32 cellular contexts compared by ENCODE assay signal in the genomic region with DNA sequence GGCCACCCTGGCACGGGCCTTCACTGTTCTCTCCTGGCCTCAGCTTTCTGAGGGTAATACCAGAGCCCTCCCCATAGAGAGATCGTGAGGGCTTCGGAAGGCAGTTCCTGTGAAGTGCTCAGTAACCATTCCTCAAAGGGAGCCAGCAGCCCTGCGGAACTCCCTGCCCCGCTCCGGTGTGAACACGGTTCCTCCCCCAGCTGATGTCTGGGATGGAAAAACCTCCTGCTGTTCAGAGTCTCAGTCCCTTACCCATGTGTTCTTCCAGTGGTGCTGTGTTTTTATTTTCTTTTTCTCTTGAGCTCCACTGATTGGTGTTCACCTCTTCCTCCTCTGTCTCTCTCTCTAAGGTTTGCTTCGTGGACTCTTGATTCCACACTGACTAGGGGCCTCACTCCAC.
"Had no signal": no experiment of that assay in that cellular context is flagged by ENCODE, and none has a peak within 500 bp of the region (broad histone marks: within the 10 kb centered on the region; RNA-seq: fewer than 3 reads in every experiment).

No MANE protein-coding gene starts in this region.

- H3K27me3 ChIP-seq: body of pancreas, breast epithelium, Peyer's patch, SJSA1 had no signal

- H3K4me3 ChIP-seq: body of pancreas, breast epithelium, Peyer's patch, SJSA1 had no signal

- ATAC-seq: activated CD8-positive, alpha-beta T cell treated with anti-CD3 and anti-CD28 coated beads for 36 hours; body of pancreas; PC-3 had no signal

- H3K36me3 ChIP-seq: breast epithelium, Peyer's patch, SJSA1 had no signal

- H3K4me1 Mint-ChIP-seq: activated CD4-positive, alpha-beta T cell treated with anti-CD3 and anti-CD28 coated beads, Interleukin-2, amount 10 ng/mL, durations not matched to agents 24 days and 14 days; activated naive CD4-positive, alpha-beta T cell treated with anti-CD3 and anti-CD28 coated beads, Interleukin-2, amount 50 U/mL, for 24 hours; activated naive CD8-positive, alpha-beta T cell treated with anti-CD3 and anti-CD28 coated beads, Interleukin-2, amount 10 ng/mL, durations not matched to agents 7 days and 5 days had no signal

- DNase-seq: activated CD4-positive, alpha-beta T cell treated with anti-CD3 and anti-CD28 coated beads, Interleukin-2, amount 10 ng/mL, durations not matched to agents 24 days and 14 days; activated CD4-positive, alpha-beta T cell treated with anti-CD3 and anti-CD28 coated beads, Interleukin-2, amount 50 U/mL, for 4 hours; activated CD8-positive, alpha-beta T cell treated with anti-CD3 and anti-CD28 coated beads for 36 hours; activated gamma-delta T cell; activated naive CD4-positive, alpha-beta T cell treated with Interleukin-2 at 50 U/mL for 16 hours; activated naive CD8-positive, alpha-beta T cell treated with anti-CD3 and anti-CD28 coated beads, Interleukin-2, amount 10 ng/mL, durations not matched to agents 7 days and 5 days; activated T-cell treated with anti-CD3 and anti-CD28 coated beads, Interleukin-2, amount 50 U/mL, for 24 hours; body of pancreas; MM.1S; MV-4-11; NCI-H1092; NCI-H1436 treated with DMSO at 0.1 percent for 48 hours; NCI-H1694 treated with DMSO at 0.1 percent for 48 hours; NCI-H2029 treated with DMSO at 0.1 percent for 48 hours; NCI-H2107; NCI-H2171; NCI-H510A; NCI-H526; NCI-H748 treated with DMSO at 0.1 percent for 48 hours; NK-92 treated with Interleukin-12 subunit alpha and Interleukin-12 subunit beta, amount 100 ng/mL, for 24 hours; PC-3; Peyer's patch; RPMI8226; SHP77 treated with DMSO at 0.1 percent for 48 hours; SK-N-SH had no signal

- H3K4me3 Mint-ChIP-seq: activated CD4-positive, alpha-beta T cell treated with anti-CD3 and anti-CD28 coated beads, Interleukin-2, amount 10 ng/mL, durations not matched to agents 24 days and 14 days; activated CD8-positive, alpha-beta T cell treated with anti-CD3 and anti-CD28 coated beads for 36 hours; activated naive CD4-positive, alpha-beta T cell treated with anti-CD3 and anti-CD28 coated beads, Interleukin-2, amount 50 U/mL, for 24 hours; activated naive CD8-positive, alpha-beta T cell treated with anti-CD3 and anti-CD28 coated beads, Interleukin-2, amount 10 ng/mL, durations not matched to agents 7 days and 5 days; activated T-cell treated with anti-CD3 and anti-CD28 coated beads, Interleukin-2, amount 50 U/mL, for 24 hours; T-helper 1 cell treated with Interleukin-12 subunit alpha and Interleukin-12 subunit beta and Interleukin-4 antibody, amounts not matched to agents 30 μg/mL and 1 μg/mL, for 36 hours; T-helper 2 cell treated with Interferon-gamma antibody and Interleukin-4, amounts not matched to agents 5 μg/mL and 100 μg/mL, for 36 hours had no signal

- H3K36me3 Mint-ChIP-seq: activated naive CD4-positive, alpha-beta T cell treated with anti-CD3 and anti-CD28 coated beads, Interleukin-2, amount 50 U/mL, for 24 hours; activated naive CD8-positive, alpha-beta T cell treated with anti-CD3 and anti-CD28 coated beads, Interleukin-2, amount 10 ng/mL, durations not matched to agents 7 days and 5 days had no signal

- H3K27ac ChIP-seq: body of pancreas, breast epithelium, KMS-11, Peyer's patch, SJSA1 had no signal

- H3K27me3 Mint-ChIP-seq: activated CD4-positive, alpha-beta T cell treated with anti-CD3 and anti-CD28 coated beads, Interleukin-2, amount 10 ng/mL, durations not matched to agents 24 days and 14 days had no signal

- H3K9me3 ChIP-seq: body of pancreas, breast epithelium, Peyer's patch, SJSA1, SK-N-SH had no signal

- H3K27ac Mint-ChIP-seq: activated CD4-positive, alpha-beta T cell treated with anti-CD3 and anti-CD28 coated beads, Interleukin-2, amount 10 ng/mL, durations not matched to agents 24 days and 14 days; activated CD8-positive, alpha-beta T cell treated with anti-CD3 and anti-CD28 coated beads for 36 hours; activated naive CD4-positive, alpha-beta T cell treated with anti-CD3 and anti-CD28 coated beads, Interleukin-2, amount 50 U/mL, for 24 hours; activated naive CD8-positive, alpha-beta T cell treated with anti-CD3 and anti-CD28 coated beads, Interleukin-2, amount 10 ng/mL, durations not matched to agents 7 days and 5 days; activated T-cell treated with anti-CD3 and anti-CD28 coated beads, Interleukin-2, amount 50 U/mL, for 24 hours; activated T-helper 2 cell treated with anti-CD3 and anti-CD28 coated beads, Interferon-gamma antibody, Interleukin-2, Interleukin-4, amounts not matched to agents 10 μg/mL and 5 μg/mL and 100 μg/mL, durations not matched to agents 14 hours and 24 hours and 36 hours; T-helper 1 cell treated with Interleukin-12 subunit alpha and Interleukin-12 subunit beta and Interleukin-4 antibody, amounts not matched to agents 30 μg/mL and 1 μg/mL, for 36 hours; T-helper 2 cell treated with Interferon-gamma antibody and Interleukin-4, amounts not matched to agents 5 μg/mL and 100 μg/mL, for 36 hours had no signal

- H3K9me3 Mint-ChIP-seq: activated CD4-positive, alpha-beta T cell treated with anti-CD3 and anti-CD28 coated beads, Interleukin-2, amount 10 ng/mL, durations not matched to agents 24 days and 14 days; activated CD8-positive, alpha-beta T cell treated with anti-CD3 and anti-CD28 coated beads for 36 hours; activated naive CD4-positive, alpha-beta T cell treated with anti-CD3 and anti-CD28 coated beads, Interleukin-2, amount 50 U/mL, for 24 hours; activated naive CD8-positive, alpha-beta T cell treated with anti-CD3 and anti-CD28 coated beads, Interleukin-2, amount 10 ng/mL, durations not matched to agents 7 days and 5 days; activated T-cell treated with anti-CD3 and anti-CD28 coated beads, Interleukin-2, amount 50 U/mL, for 24 hours; activated T-helper 2 cell treated with anti-CD3 and anti-CD28 coated beads, Interferon-gamma antibody, Interleukin-2, Interleukin-4, amounts not matched to agents 10 μg/mL and 5 μg/mL and 100 μg/mL, durations not matched to agents 14 hours and 24 hours and 36 hours; T-helper 1 cell treated with Interleukin-12 subunit alpha and Interleukin-12 subunit beta and Interleukin-4 antibody, amounts not matched to agents 30 μg/mL and 1 μg/mL, for 36 hours; T-helper 2 cell treated with Interferon-gamma antibody and Interleukin-4, amounts not matched to agents 5 μg/mL and 100 μg/mL, for 36 hours had no signal

- H3K4me1 ChIP-seq: body of pancreas, breast epithelium, Peyer's patch, SJSA1 had no signal
